ENCODE assay signal across 9 cellular contexts in the genomic region with DNA sequence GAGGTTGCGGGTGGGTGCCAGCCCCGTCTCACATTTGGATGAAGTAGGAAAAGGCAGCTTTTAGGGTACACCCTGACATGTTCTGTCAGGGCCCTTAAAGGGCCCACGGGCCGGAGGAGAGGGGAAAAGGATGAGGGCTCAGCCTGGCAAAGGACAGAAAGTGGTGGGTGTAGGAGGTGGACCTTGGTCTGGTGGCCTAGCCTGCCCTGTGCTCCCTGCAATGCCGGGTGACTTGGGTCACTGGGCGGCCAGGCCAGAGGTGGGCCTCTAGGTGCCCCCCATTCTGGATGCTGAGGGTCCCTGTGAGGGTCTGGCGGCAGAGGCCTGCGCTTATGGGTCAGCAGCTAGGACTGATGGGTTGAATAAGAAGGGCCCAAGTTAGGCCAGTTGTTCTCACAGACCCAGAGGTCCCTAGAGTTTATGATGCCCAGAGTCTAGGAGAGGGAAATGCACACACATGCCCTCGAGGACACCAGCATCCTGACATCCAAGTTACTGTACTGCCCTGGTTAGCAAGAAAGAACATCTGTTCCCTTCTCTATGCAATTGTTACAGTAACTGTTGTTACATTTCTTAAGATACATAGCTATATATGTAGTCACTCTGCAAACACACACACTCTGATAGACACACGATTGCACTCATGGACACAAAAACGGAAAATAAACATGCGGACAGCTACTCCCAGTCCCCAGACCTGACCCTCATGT. TPM values are rescaled to one million over a fixed set of nuclear protein-coding genes. Genes with fewer than 3 reads are reported as not detected.
A peak's percentile ranks its signal among the peaks of the same experiment; 100 is the strongest.
DNase-seq lines count a peak whose midpoint lies in the region; ATAC-seq and TF ChIP-seq lines count a peak whose summit lies in the region.
"Had no signal": no experiment of that assay in that cellular context is flagged by ENCODE, and none has a peak within 500 bp of the region (broad histone marks: within the 10 kb centered on the region; RNA-seq: fewer than 3 reads in every experiment).

No MANE protein-coding gene starts in this region.

- H4K20me1 ChIP-seq in OCI-LY7 (ENCODE audit: insufficient read depth, low read length): no peaks in the 10 kb centered on the region

- H3K4me1 ChIP-seq in OCI-LY7 (ENCODE audit: insufficient read depth, low read length, poor library complexity, severe bottlenecking) (peaks cover 17% of the 10 kb centered on the region), neutrophil (ENCODE audit: control insufficient read depth in 1 of 2, insufficient read depth in 1 of 2, low read depth in 1 of 2, low read length in 1 of 2) (peaks cover 39 to 47% of the 10 kb centered on the region in 2 experiments)

- H3K9me3 Mint-ChIP-seq in CD4-positive, alpha-beta T cell: peaks cover 4% of the 10 kb centered on the region
- peaks cover 5% of the 10 kb centered on the region for H3K9me3 Mint-ChIP-seq in endothelial cell (ENCODE audit: unreplicated experiment)

- no peak for TF ChIP-seq CTCF in CD4-positive, alpha-beta T cell (IDR thresholded peaks at IDR 0.05)
- no peak for TF ChIP-seq CTCF in OCI-LY7 (conservative IDR thresholded peaks at IDR 0.05; ENCODE audit: low read length)
- TF ChIP-seq CTCF in endothelial cell (IDR thresholded peaks at IDR 0.05; ENCODE audit: unreplicated experiment): no peak
- no peak for TF ChIP-seq CTCF in neutrophil (IDR thresholded peaks at IDR 0.05)

- peaks cover 53% of the 10 kb centered on the region for H3K36me3 Mint-ChIP-seq in CD4-positive, alpha-beta T cell (ENCODE audit: low read depth)
- H3K36me3 Mint-ChIP-seq in endothelial cell (ENCODE audit: low read depth, unreplicated experiment): peaks cover 13% of the 10 kb centered on the region

- TSS peak; percentile 57 for BruUV-seq in OCI-LY7 (replicated peaks; lab: Mats Ljungman, UMichigan)

- H3K27me3 Mint-ChIP-seq in CD4-positive, alpha-beta T cell: peaks cover 34% of the 10 kb centered on the region
- H3K27me3 Mint-ChIP-seq in endothelial cell (ENCODE audit: unreplicated experiment): peaks cover 53% of the 10 kb centered on the region

- H2AFZ ChIP-seq in OCI-LY7 (ENCODE audit: low read length): no peak overlapping the region

- H3K27me3 ChIP-seq in CD4-positive, alpha-beta T cell (ENCODE audit: control insufficient read depth, insufficient read depth, low read length): no peaks in the 10 kb centered on the region
- H3K27me3 ChIP-seq in neutrophil: peaks cover 39% of the 10 kb centered on the region

- H3K4me1 Mint-ChIP-seq in CD4-positive, alpha-beta T cell (ENCODE audit: low read depth): peaks cover 41% of the 10 kb centered on the region
- peaks cover 21% of the 10 kb centered on the region for H3K4me1 Mint-ChIP-seq in endothelial cell (ENCODE audit: unreplicated experiment)

- no peaks in the 10 kb centered on the region for H3K9me2 ChIP-seq in OCI-LY7 (ENCODE audit: insufficient read depth, low read length)

- no peaks in the 10 kb centered on the region for H3K36me3 ChIP-seq in OCI-LY7 (ENCODE audit: insufficient read depth, low read length)
- H3K36me3 ChIP-seq in neutrophil: no peaks in the 10 kb centered on the region

- peaks cover 8% of the 10 kb centered on the region; the same call in 1 of the 2 replicates for H3K79me2 ChIP-seq in OCI-LY7 (ENCODE audit: insufficient read depth, low read depth, low read length)

- DNase-seq in CD4-positive, alpha-beta T cell: no peak
- DNase-seq in OCI-LY7 (ENCODE audit: low spot score) (no peak), endothelial cell (ENCODE audit: low spot score) (no peak), NCI-H2227 (lab: John Stamatoyannopoulos, UW; ENCODE audit: unreplicated experiment) (no peak), putamen (ENCODE audit: low spot score) (no peak), head of caudate nucleus (no peak)

- H3K4me3 Mint-ChIP-seq in CD4-positive, alpha-beta T cell: peak overlapping the region; percentile 99
- H3K4me3 Mint-ChIP-seq in endothelial cell (ENCODE audit: unreplicated experiment): peak overlapping the region; percentile 94

- intact Hi-C loops in CD4-positive, alpha-beta T cell (cut with DNase I, micrococcal nuclease): no loop called here
- intact Hi-C loops in OCI-LY7 (cut with micrococcal nuclease; ENCODE audit: unreplicated experiment): no loop called here
- intact Hi-C loops in head of caudate nucleus (cut with DNase I): no loop called here

- H3K4me3 ChIP-seq in OCI-LY7 (ENCODE audit: low read depth, low read length, poor library complexity, severe bottlenecking): peak overlapping the region; percentile 69
- peak overlapping the region; percentile 77 to 86 for H3K4me3 ChIP-seq in neutrophil (ENCODE audit: low read depth in 1 of 2, low read length in 1 of 2)

- H3K4me2 ChIP-seq in OCI-LY7 (ENCODE audit: low read length): peak overlapping the region; percentile 94

- no peaks in the 10 kb centered on the region for H3K9me3 ChIP-seq in CD4-positive, alpha-beta T cell (ENCODE audit: control insufficient read depth, low read length)
- H3K9me3 ChIP-seq in OCI-LY7 (ENCODE audit: low read length) (no peaks in the 10 kb centered on the region), neutrophil (no peaks in the 10 kb centered on the region)

- peak overlapping the region; percentile 62 for H3K27ac ChIP-seq in CD4-positive, alpha-beta T cell (ENCODE audit: low read depth, low read length)
- H3K27ac ChIP-seq in OCI-LY7 (ENCODE audit: low read depth, low read length, poor library complexity, severe bottlenecking) (peak overlapping the region; percentile 82), neutrophil (peak overlapping the region; percentile 84)

- peak overlapping the region; percentile 99 for H3K27ac Mint-ChIP-seq in CD4-positive, alpha-beta T cell
- no peak overlapping the region for H3K27ac Mint-ChIP-seq in endothelial cell (ENCODE audit: unreplicated experiment)

- POLR2A ChIA-PET in CD4-positive, alpha-beta T cell (lab: Charles Lee): interaction anchor here (0.9 to 8.3 kb wide), 21 partner anchors 8 to 1569 kb away, joined by 3 to 292 read pairs (median 5); partner anchors contain the start of genes HNRNPH1, RACK1, TRIM41 and TRIM52
- POLR2A ChIA-PET in OCI-LY7 (lab: Charles Lee): interaction anchor here (0.7 to 3.3 kb wide), 12 partner anchors 15 to 374 kb away, joined by 3 to 25 read pairs (median 4); partner anchors contain the start of genes RACK1, TRIM41 and TRIM52

- ATAC-seq in CD4-positive, alpha-beta T cell (ENCODE audit: poor library complexity): no peak
- ATAC-seq in GM19395 (IDR thresholded peaks at IDR 0.05; ENCODE audit: unreplicated experiment): no peak

- CTCF ChIA-PET in CD4-positive, alpha-beta T cell (lab: Charles Lee): interaction anchor here (1.3 to 2.2 kb wide), 3 partner anchors 14 to 55 kb away, joined by 5 to 12 read pairs (median 8); partner anchors contain the start of gene TRIM41
- CTCF ChIA-PET in OCI-LY7 (lab: Charles Lee; ENCODE audit: unreplicated experiment): interaction anchor here (1.0 kb wide), 1 partner anchor 10 kb away, joined by 4 read pairs; no protein-coding TSS in a partner anchor

RNA-seq across cellular contexts. Expression of gene TRIM7, which starts 12.5 kb away (rescaled TPM):
- total RNA-seq in CD4-positive, alpha-beta T cell: 1 to 10 TPM; 3.4 to 3.8 TPM
- 0.22 and 0.44 TPM in 2 replicates for total RNA-seq in OCI-LY7 (2014; rRNA removed; shearing (Covaris generic))
- 1.8 and 2.2 TPM in 2 replicates for total RNA-seq in OCI-LY7 (2022)
- not detected for total RNA-seq in endothelial cell (ENCODE audit: unreplicated experiment)

RNA-seq across cellular contexts. Expression of gene TRIM41, which starts 30.6 kb away (rescaled TPM):
- 10 to 100 TPM; 21.4 to 24.0 TPM for total RNA-seq in CD4-positive, alpha-beta T cell
- 30.2 and 30.4 TPM in 2 replicates for total RNA-seq in OCI-LY7 (2014; rRNA removed; shearing (Covaris generic))
- 68.2 and 73.4 TPM in 2 replicates for total RNA-seq in OCI-LY7 (2022)
- total RNA-seq in endothelial cell (ENCODE audit: unreplicated experiment): 21.8 TPM

RNA-seq across cellular contexts. Expression of gene OR2V2, which starts 45.1 kb away (rescaled TPM):
- total RNA-seq in CD4-positive, alpha-beta T cell: not detected
- total RNA-seq in OCI-LY7 (2014; rRNA removed; shearing (Covaris generic)): 0.06 and 0.23 TPM in 2 replicates
- total RNA-seq in OCI-LY7 (2022) (not detected in 2 replicates), endothelial cell (ENCODE audit: unreplicated experiment) (not detected)
- total RNA-seq: pulmonary artery endothelial cell had no signal

RNA-seq across cellular contexts. Expression of gene RACK1, which starts 51.2 kb away (rescaled TPM):
- total RNA-seq in CD4-positive, alpha-beta T cell: 1,000 to 10,000 TPM; 2,499 to 2,682 TPM
- total RNA-seq in OCI-LY7 (2014; rRNA removed; shearing (Covaris generic)): 4,583 and 5,614 TPM in 2 replicates
- total RNA-seq in OCI-LY7 (2022) (2,077 and 2,357 TPM in 2 replicates), endothelial cell (ENCODE audit: unreplicated experiment) (2,232 TPM)
